8 cellular contexts compared by ENCODE assay signal in the genomic region with DNA sequence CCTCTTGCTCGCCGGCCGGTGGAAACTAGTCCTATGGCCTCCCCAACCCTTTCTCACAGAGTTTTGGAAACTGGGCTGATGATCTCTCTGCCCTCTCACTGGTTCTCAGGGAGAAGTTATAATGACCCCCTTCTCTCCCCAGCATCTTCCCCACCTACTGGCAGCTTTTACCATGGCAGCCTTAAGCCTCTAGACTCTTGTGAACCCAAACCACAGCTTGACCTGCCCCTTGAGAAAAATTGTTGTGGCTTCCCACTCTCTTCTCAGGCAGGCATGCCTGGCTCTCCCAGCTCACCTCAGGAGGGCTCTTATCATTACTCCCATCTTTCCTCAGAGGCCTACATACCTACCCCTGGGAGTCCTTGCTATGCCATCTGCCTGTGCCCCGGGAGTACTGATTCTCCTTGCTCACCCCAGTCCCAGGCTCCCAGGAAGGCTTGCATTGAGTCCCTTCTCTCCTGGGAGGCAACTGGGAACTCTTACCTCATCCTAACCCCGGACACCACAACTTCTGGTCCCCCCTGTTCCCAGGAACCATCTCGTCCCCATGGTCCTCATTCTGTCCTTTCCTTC. TPM values are rescaled to one million over a fixed set of nuclear protein-coding genes. Genes with fewer than 3 reads are reported as not detected.
DNase-seq lines count a peak whose midpoint lies in the region; ATAC-seq and TF ChIP-seq lines count a peak whose summit lies in the region.

No MANE protein-coding gene starts in this region.

- TF ChIP-seq CTCF in AG04450 (IDR thresholded peaks at IDR 0.05; ENCODE audit: low read depth, low read length) (peak; percentile 37), foreskin fibroblast (IDR thresholded peaks at IDR 0.05; ENCODE audit: low read depth, low read length) (peak; percentile 28)

- H3K9me3 ChIP-seq in AG04450 (ENCODE audit: control insufficient read depth, insufficient read depth, low read length) (no peaks in the 10 kb centered on the region), SK-N-MC (ENCODE audit: low read depth, low read length) (no peaks in the 10 kb centered on the region), subcutaneous abdominal adipose tissue (ENCODE audit: control insufficient read depth in 5 of 5, low read length in 5 of 5) (no peaks in the 10 kb centered on the region)

- H3K4me3 ChIP-seq in AG04450 (ENCODE audit: low read depth, low read length) (peak overlapping the region; percentile 88; the same call in 1 of the 2 replicates), SK-N-MC (peak overlapping the region; percentile 99; the same call in 1 of the 2 replicates), foreskin fibroblast (ENCODE audit: low read depth in 1 of 2, low read length in 2 of 2) (peak overlapping the region; percentile 57 to 97), subcutaneous abdominal adipose tissue (ENCODE audit: low read depth in 1 of 5, low read length in 5 of 5) (peak overlapping the region in 1 of 5 donors; percentile 95)

- peak; percentile 48 for ATAC-seq in GM18909 (IDR thresholded peaks at IDR 0.05; ENCODE audit: poor library complexity, unreplicated experiment)

- DNase-seq in AG04450 (ENCODE audit: low read depth, low spot score) = no peak
- DNase-seq in SK-N-MC (ENCODE audit: low read depth, low spot score) = no peak
- peak; percentile 25 to 56 for DNase-seq in foreskin fibroblast
- DNase-seq in stimulated activated CD4-positive, alpha-beta T cell treated with anti-CD3 and anti-CD28 coated beads, Interleukin-4, amount 100 ng/mL, for 1 hour = no peak
- DNase-seq in epidermal melanocyte (ENCODE audit: insufficient read length, low spot score) = no peak
- no peak for DNase-seq in NCI-H345 (lab: John Stamatoyannopoulos, UW)

- H3K27me3 ChIP-seq in AG04450 (ENCODE audit: control insufficient read depth, insufficient read depth, low read length) = no peaks in the 10 kb centered on the region
- no peaks in the 10 kb centered on the region for H3K27me3 ChIP-seq in subcutaneous abdominal adipose tissue (ENCODE audit: control insufficient read depth in 5 of 5, insufficient read depth in 4 of 5, low read length in 5 of 5)

- peaks cover 0 to 19% (median 15%) of the 10 kb centered on the region in 5 donors for H3K4me1 ChIP-seq in subcutaneous abdominal adipose tissue (ENCODE audit: control insufficient read depth in 5 of 5, insufficient read depth in 5 of 5, low read length in 5 of 5)

- CTCF ChIA-PET in AG04450 (lab: Charles Lee) = interaction anchor here (0.6 to 1.7 kb wide), 5 partner anchors 9 to 95 kb away, joined by 3 to 7 read pairs (median 5); no protein-coding TSS in a partner anchor

- no peak overlapping the region for H3K27ac ChIP-seq in AG04450 (ENCODE audit: low read depth, low read length)
- H3K27ac ChIP-seq in SK-N-MC = no peak overlapping the region
- peak overlapping the region; percentile 96 for H3K27ac ChIP-seq in subcutaneous abdominal adipose tissue (ENCODE audit: low read depth, low read length)

- H3K9ac ChIP-seq in SK-N-MC (ENCODE audit: insufficient read length) (no peak overlapping the region), subcutaneous abdominal adipose tissue (ENCODE audit: low read length in 5 of 5) (peak overlapping the region in 2 of 5 donors; percentile 59 to 97)

- H3K36me3 ChIP-seq in SK-N-MC (ENCODE audit: insufficient read depth, low read length) = peaks cover 34% of the 10 kb centered on the region
- peaks cover 6 to 36% (median 27%) of the 10 kb centered on the region in 5 donors for H3K36me3 ChIP-seq in subcutaneous abdominal adipose tissue (ENCODE audit: control insufficient read depth in 5 of 5, insufficient read depth in 5 of 5, low read length in 5 of 5)

- POLR2A ChIA-PET in AG04450 (lab: Yijun Ruan, JAX) = interaction anchor here (0.6 kb wide), 1 partner anchor 52 kb away, joined by 9 read pairs; no protein-coding TSS in a partner anchor

RNA-seq across cellular contexts. Expression of a gene that starts 1.6 kb away (rescaled TPM):
- polyA plus RNA-seq in AG04450 (2011; rRNA removed) = 18.4 and 21.4 TPM in 2 replicates
- 34.8 and 44.3 TPM in 2 replicates for polyA minus RNA-seq in AG04450 (2011; rRNA and poly(A)+ RNA removed)

RNA-seq across cellular contexts. Expression of a gene that starts 38.7 kb away (rescaled TPM):
- 611 and 757 TPM in 2 replicates for polyA plus RNA-seq in AG04450 (2011; rRNA removed)
- polyA minus RNA-seq in AG04450 (2011; rRNA and poly(A)+ RNA removed) = 86.6 and 116 TPM in 2 replicates

RNA-seq across cellular contexts. Expression of a gene that starts 38.8 kb away (rescaled TPM):
- polyA plus RNA-seq in AG04450 (2011; rRNA removed) = 66.3 and 80.2 TPM in 2 replicates
- polyA minus RNA-seq in AG04450 (2011; rRNA and poly(A)+ RNA removed) = 84.9 and 115 TPM in 2 replicates

RNA-seq across cellular contexts. Expression of a gene that starts 51.9 kb away (rescaled TPM):
- polyA plus RNA-seq in AG04450 (2011; rRNA removed) = 0.06 and 0.21 TPM in 2 replicates
- polyA minus RNA-seq in AG04450 (2011; rRNA and poly(A)+ RNA removed) = 0.26 TPM in 1 of 2 replicates, not detected in the other

Comparison
In these comparisons a context has a peak if more than half of its experiments do, and no peak if none do; other contexts are left out.
1. DNase-seq: peak in foreskin fibroblast (2 of 2); none in AG04450 (single experiment), SK-N-MC (single experiment), stimulated activated CD4-positive, alpha-beta T cell treated with anti-CD3 and anti-CD28 coated beads, Interleukin-4, amount 100 ng/mL, for 1 hour (single experiment), epidermal melanocyte (single experiment) and NCI-H345 (single experiment).